In the genomic region with DNA sequence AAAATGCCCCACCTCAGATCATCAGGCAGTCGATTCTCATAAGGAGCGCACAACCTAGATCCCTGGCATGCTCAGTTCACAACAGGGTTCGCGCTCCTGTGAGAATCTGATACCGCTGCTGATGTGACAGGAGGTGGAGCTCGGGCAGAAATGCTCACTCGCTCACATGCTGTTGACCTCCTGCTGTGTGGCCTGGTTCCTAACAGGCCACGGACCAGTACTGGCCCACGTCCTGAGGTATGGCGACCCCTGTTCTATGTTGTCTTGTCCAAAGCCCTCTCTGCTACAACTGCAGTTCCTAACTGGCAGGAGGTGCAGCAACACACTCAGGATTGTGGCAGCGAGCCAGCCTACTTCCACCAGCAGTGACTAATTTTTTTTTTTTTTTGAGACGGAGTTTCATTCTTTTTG, we compare ENCODE assay signal across 12 cellular contexts.
DNase-seq lines count a peak whose midpoint lies in the region; ATAC-seq, FAIRE-seq and TF ChIP-seq lines count a peak whose summit lies in the region.
"Had no signal": no experiment of that assay in that cellular context is flagged by ENCODE, and none has a peak within 500 bp of the region (broad histone marks: within the 10 kb centered on the region; RNA-seq: fewer than 3 reads in every experiment).

No MANE protein-coding gene starts in this region.

- H4K20me1 ChIP-seq in endothelial cell of umbilical vein (replicated peaks; ENCODE audit: control insufficient read depth, extremely low read depth, insufficient read depth, low read length) = no peaks in the 10 kb centered on the region

- no peak for TF ChIP-seq CTCF in endothelial cell of umbilical vein (IDR thresholded peaks at IDR 0.05; ENCODE audit: extremely low read depth in 1 of 2, insufficient read depth in 1 of 2, low read depth in 1 of 2, low read length in 2 of 2)
- no peak for TF ChIP-seq CTCF in coronary artery (IDR thresholded peaks at IDR 0.05)

- no peak overlapping the region for H3K9ac ChIP-seq in endothelial cell of umbilical vein (replicated peaks; ENCODE audit: extremely low read depth, insufficient read depth, low read length)

- H3K9me3 ChIP-seq in endothelial cell of umbilical vein (replicated peaks; ENCODE audit: control insufficient read depth, insufficient read depth, low read length) (no peaks in the 10 kb centered on the region), HAP-1 (no peaks in the 10 kb centered on the region; the same call in 1 of the 2 replicates)
- H3K9me3 ChIP-seq: left lung, sigmoid colon had no signal

- no peak overlapping the region for H2AFZ ChIP-seq in endothelial cell of umbilical vein (ENCODE audit: low read depth, low read length)

- no peaks in the 10 kb centered on the region for H3K9me1 ChIP-seq in endothelial cell of umbilical vein (replicated peaks; ENCODE audit: control insufficient read depth, extremely low read depth, insufficient read depth, low read length)

- in situ Hi-C loops in HAP-1 (cut with MboI; ENCODE audit: low sequenced_read_pairs) = no loop called here

- H3K79me2 ChIP-seq in endothelial cell of umbilical vein (ENCODE audit: control insufficient read depth, insufficient read depth, low read length) = no peaks in the 10 kb centered on the region

- H3K4me3 ChIP-seq in endothelial cell of umbilical vein (replicated peaks in 1 of 3; ENCODE audit: insufficient read depth in 1 of 3, low read depth in 1 of 3, low read length in 3 of 3) (no peak overlapping the region), coronary artery (no peak overlapping the region), HAP-1 (no peak overlapping the region)
- H3K4me3 ChIP-seq: left lung, sigmoid colon had no signal

- dilution Hi-C loops in endothelial cell of umbilical vein (cut with MboI; ENCODE audit: extremely low pct_ligation_motif_present, low sequenced_read_pairs) = no loop called here

- H3K27ac ChIP-seq in endothelial cell of umbilical vein (ENCODE audit: insufficient read depth, low read depth, low read length) = no peak overlapping the region
- no peak overlapping the region for H3K27ac ChIP-seq in coronary artery
- H3K27ac ChIP-seq: left lung, sigmoid colon had no signal

- FAIRE-seq in endothelial cell of umbilical vein (lab: Jason Lieb, UNC) = peak; percentile 82

- TF ChIP-seq POLR2A in endothelial cell of umbilical vein (IDR thresholded peaks at IDR 0.05; ENCODE audit: low read depth, low read length) = no peak

- DNase-seq in Daoy (ENCODE audit: low read depth) = peak; percentile 82
- peak; percentile 82 for DNase-seq in NCI-H2171 treated with DMSO at 0.1 percent for 48 hours (lab: John Stamatoyannopoulos, UW)
- peak; percentile 64 for DNase-seq in endothelial cell of umbilical vein (ENCODE audit: low read depth, low spot score)
- peak; percentile 86 for DNase-seq in posterior vena cava (ENCODE audit: low spot score)
- no peak for DNase-seq in coronary artery (ENCODE audit: low spot score)
- no peak for DNase-seq in HAP-1 (ENCODE audit: low spot score in 2 of 2)
- DNase-seq: DMS53, left lung, NCI-H510A treated with DMSO at 0.1 percent for 48 hours, sigmoid colon had no signal

- H3K4me2 ChIP-seq in endothelial cell of umbilical vein (ENCODE audit: insufficient read depth, low read length) = no peak overlapping the region

- ATAC-seq in HG03565 (IDR thresholded peaks at IDR 0.05; ENCODE audit: unreplicated experiment) (no peak), GM18861 (IDR thresholded peaks at IDR 0.05; ENCODE audit: unreplicated experiment) (no peak)
- ATAC-seq: left lung had no signal

- intact Hi-C loops in endothelial cell of umbilical vein (cut with micrococcal nuclease) = no loop called here
- intact Hi-C loops in posterior vena cava (cut with DNase I) = no loop called here

- H3K27me3 ChIP-seq in endothelial cell of umbilical vein (ENCODE audit: control insufficient read depth in 2 of 2, insufficient read depth in 2 of 2, low read length in 2 of 2) (no peaks in the 10 kb centered on the region), HAP-1 (ENCODE audit: low read depth) (no peaks in the 10 kb centered on the region)
- H3K27me3 ChIP-seq: left lung, sigmoid colon had no signal

- CTCF ChIA-PET in endothelial cell of umbilical vein (lab: Charles Lee) = no interaction called here

- peaks cover 0 to 12% of the 10 kb centered on the region in 2 experiments for H3K36me3 ChIP-seq in endothelial cell of umbilical vein (ENCODE audit: control insufficient read depth in 2 of 2, extremely low read depth in 1 of 2, insufficient read depth in 2 of 2, low read length in 2 of 2)
- H3K36me3 ChIP-seq in HAP-1 (replicated peaks) = peaks cover 35% of the 10 kb centered on the region

- POLR2A ChIA-PET in endothelial cell of umbilical vein (lab: Charles Lee) = no interaction called here

- H3K4me1 ChIP-seq in endothelial cell of umbilical vein (ENCODE audit: control insufficient read depth, extremely low read depth, insufficient read depth, low read length) = peaks cover 9% of the 10 kb centered on the region
- H3K4me1 ChIP-seq in HAP-1 = peaks cover 41% of the 10 kb centered on the region
- H3K4me1 ChIP-seq: left lung had no signal

- BruUV-seq in endothelial cell of umbilical vein (replicated peaks; lab: Mats Ljungman, UMichigan) = no TSS peak

TF ChIP-seq in endothelial cell of umbilical vein, 7 proteins besides CTCF, POLR2A, EP300 and RAD21:
- TF ChIP-seq EZH2 (IDR thresholded peaks at IDR 0.05; ENCODE audit: borderline replicate concordance, low read depth, low read length, severe bottlenecking) (no peak), FOS (IDR thresholded peaks at IDR 0.05; ENCODE audit: borderline replicate concordance, insufficient read depth, low read length) (no peak), GATA2 (IDR thresholded peaks at IDR 0.05; ENCODE audit: insufficient read depth, insufficient read length, low read depth, low read length) (no peak), POLR2AphosphoS5 (IDR thresholded peaks at IDR 0.05; ENCODE audit: insufficient read depth, low read depth, low read length) (no peak)
- TF ChIP-seq, protein P1, sequence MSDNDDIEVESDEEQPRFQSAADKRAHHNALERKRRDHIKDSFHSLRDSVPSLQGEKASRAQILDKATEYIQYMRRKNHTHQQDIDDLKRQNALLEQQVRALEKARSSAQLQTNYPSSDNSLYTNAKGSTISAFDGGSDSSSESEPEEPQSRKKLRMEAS (IDR thresholded peaks at IDR 0.05; ENCODE audit: insufficient read depth, insufficient read length) = no peak
TF ChIP-seq in endothelial cell of umbilical vein: peak in this region for 0.

Comparison
In these comparisons a context has a peak if more than half of its experiments do, and no peak if none do; other contexts are left out.
1. DNase-seq: peak in Daoy (single experiment), NCI-H2171 treated with DMSO at 0.1 percent for 48 hours (single experiment), endothelial cell of umbilical vein (single experiment) and posterior vena cava (single experiment); none in coronary artery (single experiment) and HAP-1 (0 of 2).